In the genomic region with DNA sequence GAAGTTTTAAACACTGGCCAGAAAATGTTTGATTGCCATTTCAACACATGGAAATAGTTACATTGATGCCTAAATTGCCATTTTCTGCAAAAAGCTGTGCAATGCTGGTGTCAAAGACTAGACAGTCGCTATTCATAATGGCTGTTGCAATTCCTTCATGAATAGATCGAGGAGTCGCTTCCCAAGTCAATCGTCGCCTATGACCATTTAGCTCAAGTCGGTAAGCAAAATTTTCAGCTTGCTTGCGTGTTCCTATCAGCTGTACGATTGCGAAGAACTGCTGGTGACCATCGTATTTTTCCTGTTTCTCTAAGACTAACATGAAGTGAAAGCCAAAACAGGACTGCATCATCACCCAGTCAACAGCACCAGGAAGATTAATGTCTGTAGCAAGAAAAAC, we compare ENCODE assay signal across 18 cellular contexts.
"Had no signal": no experiment of that assay in that cellular context is flagged by ENCODE, and none has a peak within 500 bp of the region (broad histone marks: within the 10 kb centered on the region; RNA-seq: fewer than 3 reads in every experiment).

No MANE protein-coding gene starts in this region.

- H3K9ac ChIP-seq: neural progenitor cell had no signal

- FAIRE-seq: TTC549 had no signal

- H3K36me3 ChIP-seq: neural progenitor cell had no signal

- H3K9me3 Mint-ChIP-seq: activated naive CD4-positive, alpha-beta T cell treated with anti-CD3 and anti-CD28 coated beads, Interleukin-2, amount 50 U/mL, for 72 hours; brain; naive thymus-derived CD4-positive, alpha-beta T cell; neural progenitor cell had no signal

- H3K27ac ChIP-seq: foreskin keratinocyte, neural progenitor cell, tibial artery, WERI-Rb-1 had no signal

- H3K27me3 Mint-ChIP-seq: naive thymus-derived CD4-positive, alpha-beta T cell had no signal

- H3K27me3 ChIP-seq: foreskin keratinocyte, neural progenitor cell, tibial artery had no signal

- H3K4me2 ChIP-seq: neural progenitor cell had no signal

- H3K4me3 Mint-ChIP-seq: activated CD8-positive, alpha-beta T cell treated with anti-CD3 and anti-CD28 coated beads, Interleukin-2, amount 10 ng/mL, durations not matched to agents 7 days and 5 days; neural progenitor cell had no signal

- H3K9me3 ChIP-seq: tibial artery had no signal

- H3K27ac Mint-ChIP-seq: activated CD8-positive, alpha-beta T cell treated with anti-CD3 and anti-CD28 coated beads, Interleukin-2, amount 10 ng/mL, durations not matched to agents 7 days and 5 days; neural progenitor cell had no signal

- H2AFZ ChIP-seq: neural progenitor cell had no signal

- DNase-seq: activated CD4-positive, alpha-beta T cell treated with anti-CD3 and anti-CD28 coated beads for 1 hour; activated CD4-positive, alpha-beta T cell treated with anti-CD3 and anti-CD28 coated beads, Interleukin-2, amount 50 U/mL, for 1 hour; activated CD8-positive, alpha-beta T cell treated with anti-CD3 and anti-CD28 coated beads, Interleukin-2, amount 10 ng/mL, durations not matched to agents 7 days and 5 days; activated gamma-delta T cell; aorta; effector CD8-positive, alpha-beta T cell; foreskin keratinocyte; naive thymus-derived CD4-positive, alpha-beta T cell; stimulated activated CD4-positive, alpha-beta T cell treated with anti-CD3 and anti-CD28 coated beads, Interleukin-4, amount 100 ng/mL, for 24 hours; stimulated activated naive CD8-positive, alpha-beta T cell treated with anti-CD3 and anti-CD28 coated beads, Interleukin-15, Interleukin-2, amounts not matched to agents 100 U/mL and 50 U/mL, for 24 hours; substantia nigra; tibial artery; WERI-Rb-1 had no signal

- ATAC-seq: activated CD8-positive, alpha-beta T cell treated with anti-CD3 and anti-CD28 coated beads, Interleukin-2, amount 10 ng/mL, durations not matched to agents 7 days and 5 days; activated naive CD4-positive, alpha-beta T cell treated with anti-CD3 and anti-CD28 coated beads, Interleukin-2, amount 50 U/mL, for 72 hours; foreskin keratinocyte; left lobe of liver; naive thymus-derived CD4-positive, alpha-beta T cell; stimulated activated naive CD8-positive, alpha-beta T cell treated with anti-CD3 and anti-CD28 coated beads, Interleukin-15, Interleukin-2, amounts not matched to agents 100 U/mL and 50 U/mL, for 24 hours had no signal

- H3K4me3 ChIP-seq: neural progenitor cell, tibial artery had no signal
